27 cellular contexts compared by ENCODE assay signal in the genomic region with DNA sequence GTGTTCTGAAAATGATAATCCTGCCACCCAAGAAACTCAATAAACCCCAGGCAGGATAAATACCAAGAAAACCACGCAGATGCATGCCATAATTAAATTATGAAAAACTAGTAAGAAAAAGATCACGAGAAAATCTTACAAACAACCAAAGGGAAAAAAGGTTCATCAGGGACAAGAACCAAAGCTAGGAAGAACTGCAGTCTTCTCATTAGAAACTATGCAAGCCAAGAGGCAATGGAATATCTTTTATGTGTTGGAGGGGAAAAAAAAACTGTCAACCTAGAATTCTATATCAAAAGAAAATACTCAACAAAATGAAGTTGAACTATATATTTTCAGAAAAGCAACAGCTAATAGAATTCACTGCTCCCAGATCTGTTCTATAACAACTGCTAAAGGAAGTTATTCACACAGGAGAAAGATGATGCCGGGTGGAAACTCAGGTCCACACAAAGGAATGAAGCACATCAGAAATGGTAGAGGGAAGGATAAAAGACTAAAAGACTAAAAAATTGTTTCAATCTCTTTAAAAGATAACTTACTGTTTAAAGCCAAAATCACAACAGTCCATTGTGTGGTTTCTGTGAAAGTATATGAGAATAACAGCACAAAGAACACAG. TPM values are rescaled to one million over a fixed set of nuclear protein-coding genes. Genes with fewer than 3 reads are reported as not detected.
A peak's percentile ranks its signal among the peaks of the same experiment; 100 is the strongest.
DNase-seq lines count a peak whose midpoint lies in the region; TF ChIP-seq lines count a peak whose summit lies in the region.
"Had no signal": no experiment of that assay in that cellular context is flagged by ENCODE, and none has a peak within 500 bp of the region (broad histone marks: within the 10 kb centered on the region; RNA-seq: fewer than 3 reads in every experiment).

No MANE protein-coding gene starts in this region.

- no peaks in the 10 kb centered on the region for H3K9me3 ChIP-seq in GM23248 (ENCODE audit: low read depth)

- in situ Hi-C loops in GM23248 (cut with MboI), result no loop called here

- no peaks in the 10 kb centered on the region for H3K9me2 ChIP-seq in GM23248 (ENCODE audit: insufficient read depth)

- WGBS in GM23248 (ENCODE audit: low coverage in 1 of 2, low lambda C conversion rate in 2 of 2, missing lambda C conversion rate in 2 of 2), 2 experiments, result 98 to 100% methylated on average over 3 of the region's 3 CpGs

- peaks cover 28% of the 10 kb centered on the region for H3K36me3 ChIP-seq in GM23248 (ENCODE audit: low read depth)

- H3F3A ChIP-seq in GM23248 (ENCODE audit: insufficient read depth), result 0 out of 2 replicates have a peak, but pooled peaks cover 5% of the 10 kb centered on the region

- no peak overlapping the region for H3K27ac ChIP-seq in GM23248
- H3K27ac ChIP-seq: ascending aorta, esophagus squamous epithelium, gastroesophageal sphincter, SJCRH30, upper lobe of left lung had no signal

- no peak overlapping the region for H3K9ac ChIP-seq in GM23248

- peak; percentile 5 for DNase-seq in AG10803 (ENCODE audit: low read depth)
- peak; percentile 42 for DNase-seq in GM23248
- peak; percentile 16 for DNase-seq in RKO (ENCODE audit: low spot score)
- peak; percentile 13 for DNase-seq in fibroblast of pulmonary artery (ENCODE audit: low read depth)
- DNase-seq in anterior cingulate cortex (lab: John Stamatoyannopoulos, UW), result no peak
- no peak for DNase-seq in NCI-H1694 treated with DMSO at 0.1 percent for 48 hours (lab: John Stamatoyannopoulos, UW)
- no peak for DNase-seq in DMS 273 (lab: John Stamatoyannopoulos, UW; ENCODE audit: unreplicated experiment)
- DNase-seq: activated CD4-positive, alpha-beta T cell treated with anti-CD3 and anti-CD28 coated beads for 1 hour; activated CD8-positive, alpha-beta T cell treated with anti-CD3 and anti-CD28 coated beads for 36 hours; caudate nucleus; CD4-positive, CD25-positive, alpha-beta regulatory T cell; DMS 273 treated with DMSO at 0.1 percent for 48 hours; endodermal cell; esophagus squamous epithelium; GDM1; H7; hippocampal formation; left colon; NCI-H1436; NCI-H2107; NCI-H524 treated with DMSO at 0.1 percent for 48 hours; posterior cingulate gyrus; stimulated activated CD4-positive, alpha-beta T cell treated with anti-CD3 and anti-CD28 coated beads, Interleukin-4, amount 100 ng/mL, for 4 hours; upper lobe of left lung had no signal

- no peak overlapping the region for H2AFZ ChIP-seq in GM23248

- no peaks in the 10 kb centered on the region for H3K27me3 ChIP-seq in GM23248 (replicated peaks; ENCODE audit: insufficient read depth)
- H3K27me3 ChIP-seq: ascending aorta, esophagus squamous epithelium, gastroesophageal sphincter, SJCRH30, upper lobe of left lung had no signal

- no peak for TF ChIP-seq CTCF in AG10803 (conservative IDR thresholded peaks at IDR 0.05; ENCODE audit: low read length)
- no peak for TF ChIP-seq CTCF in fibroblast of pulmonary artery (IDR thresholded peaks at IDR 0.05; ENCODE audit: low read length, missing control alignments)

- H3K4me1 ChIP-seq in GM23248 (ENCODE audit: insufficient read depth), result no peaks in the 10 kb centered on the region
- H3K4me1 ChIP-seq: ascending aorta, SJCRH30, upper lobe of left lung had no signal

- no peaks in the 10 kb centered on the region for H4K20me1 ChIP-seq in GM23248 (ENCODE audit: insufficient read depth)

- H3K79me2 ChIP-seq in GM23248 (ENCODE audit: insufficient read depth), result no peaks in the 10 kb centered on the region

- no peak overlapping the region for H3K4me3 ChIP-seq in AG10803 (ENCODE audit: low read length)
- H3K4me3 ChIP-seq in GM23248, result no peak overlapping the region
- H3K4me3 ChIP-seq in fibroblast of pulmonary artery (replicated peaks; ENCODE audit: low read depth, low read length), result no peak overlapping the region
- H3K4me3 ChIP-seq: ascending aorta, esophagus squamous epithelium, gastroesophageal sphincter, SJCRH30, upper lobe of left lung had no signal

- H3K4me2 ChIP-seq in GM23248 (ENCODE audit: unreplicated experiment), result no peak overlapping the region

RNA-seq across cellular contexts. Expression of a gene that starts 55.0 kb away (rescaled TPM):
- 154 and 207 TPM in 2 replicates for total RNA-seq in GM23248 (2014; rRNA removed; shearing (Covaris generic))
- 136 and 148 TPM in 2 replicates for polyA plus RNA-seq in GM23248 (2016; fragmentation: Nextera tagmentation; extraction: Ambion mirVana)

Comparison
In these comparisons a context has a peak if more than half of its experiments do, and no peak if none do; other contexts are left out.
1. DNase-seq: peak in AG10803 (single experiment), GM23248 (single experiment), RKO (single experiment) and fibroblast of pulmonary artery (single experiment); none in anterior cingulate cortex (0 of 58), NCI-H1694 treated with DMSO at 0.1 percent for 48 hours (single experiment) and DMS 273 (single experiment).